9 cellular contexts compared by ENCODE assay signal in genomic region chr9:70080481-70081119, GRCh38. TPM values are rescaled to one million over a fixed set of nuclear protein-coding genes. Genes with fewer than 3 reads are reported as not detected.
A peak's percentile ranks its signal among the peaks of the same experiment; 100 is the strongest.
DNase-seq lines count a peak whose midpoint lies in the region; ATAC-seq, FAIRE-seq and TF ChIP-seq lines count a peak whose summit lies in the region.
"Had no signal": no experiment of that assay in that cellular context is flagged by ENCODE, and none has a peak within 500 bp of the region (broad histone marks: within the 10 kb centered on the region; RNA-seq: fewer than 3 reads in every experiment).

No MANE protein-coding gene starts in this region.

- H3K36me3 Mint-ChIP-seq in T-helper 17 cell (ENCODE audit: low read depth) = no peaks in the 10 kb centered on the region

- peaks cover 0 to 74% of the 10 kb centered on the region in 2 donors for H3K4me1 ChIP-seq in right atrium auricular region
- H3K4me1 ChIP-seq in tibial artery = peaks cover 0 to 75% (median 36%) of the 10 kb centered on the region in 4 donors

- peak overlapping the region; percentile 14 for H3K27ac Mint-ChIP-seq in T-helper 17 cell

- DNase-seq in DMS 273 (lab: John Stamatoyannopoulos, UW; ENCODE audit: unreplicated experiment) (peak; percentile 19), DMS 273 treated with DMSO at 0.1 percent for 48 hours (lab: John Stamatoyannopoulos, UW) (no peak), T-helper 17 cell (no peak), right atrium auricular region (ENCODE audit: low spot score) (peak; percentile 81), tibial artery (peak; percentile 68 to 76), GM19239 (ENCODE audit: insufficient read length, low spot score) (no peak)
- DNase-seq in activated effector memory CD4-positive, alpha-beta T cell treated with anti-CD3 and anti-CD28 coated beads, Interleukin-2, amount 50 U/mL, for 16 hours = no peak
- no peak for DNase-seq in activated naive CD4-positive, alpha-beta T cell treated with anti-CD3 and anti-CD28 coated beads, Interleukin-2, amount 50 U/mL, for 16 hours

- peak overlapping the region; percentile 76 to 81 for H3K27ac ChIP-seq in right atrium auricular region
- peak overlapping the region; percentile 61 to 75 for H3K27ac ChIP-seq in tibial artery
- H3K27ac ChIP-seq: 22Rv1 had no signal

- H3K4me3 Mint-ChIP-seq in T-helper 17 cell = no peak overlapping the region

- FAIRE-seq in GM19239 (lab: Jason Lieb, UNC) = no peak

- TF ChIP-seq CTCF in right atrium auricular region (IDR thresholded peaks at IDR 0.05) (no peak), tibial artery (IDR thresholded peaks at IDR 0.05) (peak in 1 of 2 experiments; percentile 9)

- ATAC-seq in T-helper 17 cell = peak; percentile 53

- no peak overlapping the region for H3K4me3 ChIP-seq in right atrium auricular region
- no peak overlapping the region for H3K4me3 ChIP-seq in tibial artery

- no peaks in the 10 kb centered on the region for H3K9me3 ChIP-seq in T-helper 17 cell (ENCODE audit: control insufficient read depth, low read length, poor library complexity, severe bottlenecking)
- H3K9me3 ChIP-seq in right atrium auricular region = no peaks in the 10 kb centered on the region
- no peaks in the 10 kb centered on the region for H3K9me3 ChIP-seq in tibial artery

- H3K36me3 ChIP-seq in right atrium auricular region = no peaks in the 10 kb centered on the region
- H3K36me3 ChIP-seq in tibial artery = no peaks in the 10 kb centered on the region

- H3K27me3 Mint-ChIP-seq in T-helper 17 cell = peaks cover 24% of the 10 kb centered on the region

- intact Hi-C loops in tibial artery (cut with DNase I; ENCODE audit: low total_unique reads) = no loop called here

- H3K4me1 Mint-ChIP-seq in T-helper 17 cell = peaks cover 9% of the 10 kb centered on the region

- H3K27me3 ChIP-seq in right atrium auricular region (no peaks in the 10 kb centered on the region), tibial artery (no peaks in the 10 kb centered on the region)

RNA-seq across cellular contexts. Expression of gene MAMDC2, which starts 37.0 kb away (rescaled TPM):
- total RNA-seq in T-helper 17 cell (under 1 TPM in 1 of 2 donors, not detected in 1; 0.07 TPM), right atrium auricular region (10 to 100 TPM; 28.8 to 32.5 TPM)

Comparison
In these comparisons a context has a peak if more than half of its experiments do, and no peak if none do; other contexts are left out.
1. DNase-seq: peak in DMS 273 (single experiment), right atrium auricular region (single experiment) and tibial artery (2 of 2); none in DMS 273 treated with DMSO at 0.1 percent for 48 hours (single experiment), T-helper 17 cell (0 of 3), activated effector memory CD4-positive, alpha-beta T cell treated with anti-CD3 and anti-CD28 coated beads, Interleukin-2, amount 50 U/mL, for 16 hours (single experiment), activated naive CD4-positive, alpha-beta T cell treated with anti-CD3 and anti-CD28 coated beads, Interleukin-2, amount 50 U/mL, for 16 hours (single experiment) and GM19239 (single experiment).
2. RNA of gene MAMDC2, which starts 37.0 kb away (total RNA-seq): 28.8 to 32.5 TPM in right atrium auricular region; 0.07 TPM in T-helper 17 cell; every median in the first group is over 10 times any median in the second.